8 cellular contexts compared by ENCODE assay signal in the genomic region with DNA sequence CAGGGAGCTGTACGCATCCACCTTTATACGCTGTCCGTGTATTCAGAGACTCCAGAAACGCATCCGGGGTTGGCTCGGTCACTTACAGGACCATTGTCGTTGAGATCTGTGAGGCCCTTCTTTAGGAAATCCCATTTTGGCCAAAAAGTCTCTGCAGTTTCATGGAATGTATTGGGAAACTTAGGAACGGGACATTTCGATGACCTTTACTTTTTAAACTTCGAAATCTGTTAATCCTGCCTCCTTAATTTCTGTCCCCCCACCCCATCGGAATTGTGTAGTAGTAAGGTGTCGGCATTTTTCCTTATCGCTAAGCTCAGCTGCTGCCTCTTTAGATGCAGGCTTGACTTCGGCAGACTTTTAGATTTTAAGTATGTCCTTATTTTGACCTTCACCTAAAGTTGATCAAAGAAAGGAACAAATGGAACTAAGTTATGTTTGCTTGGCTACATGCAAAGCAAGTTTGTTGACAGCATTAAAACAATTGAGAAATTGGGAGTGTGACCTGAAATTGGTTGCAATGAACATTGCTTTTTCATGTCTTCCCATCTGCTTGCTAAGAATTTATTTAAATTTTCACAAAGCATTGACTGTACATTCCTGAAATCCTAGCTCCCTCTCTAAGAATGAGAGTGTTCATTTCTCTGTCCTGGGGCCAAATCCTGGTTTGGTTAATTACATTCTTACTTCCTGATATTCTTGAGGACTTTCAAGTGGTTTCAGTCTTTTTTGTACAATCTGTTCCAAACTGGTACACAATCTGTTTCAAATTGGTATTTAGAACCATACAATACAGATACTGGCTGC. TPM values are rescaled to one million over a fixed set of nuclear protein-coding genes. Genes with fewer than 3 reads are reported as not detected.
DNase-seq lines count a peak whose midpoint lies in the region; ATAC-seq and TF ChIP-seq lines count a peak whose summit lies in the region.

No MANE protein-coding gene starts in this region.

- H3K9me3 ChIP-seq in mononuclear cell (ENCODE audit: low read depth, low read length): peaks cover 6% of the 10 kb centered on the region

- peak overlapping the region; percentile 29; the same call in 1 of the 2 replicates for H3K4me2 ChIP-seq in KMS-11

- no peak overlapping the region for H3K4me3 ChIP-seq in KMS-11 (IDR thresholded peaks at IDR 0.05; ENCODE audit: insufficient read depth, low read depth, low read length)
- peak overlapping the region; percentile 33 for H3K4me3 ChIP-seq in mononuclear cell (ENCODE audit: low read length)

- H3K27ac ChIP-seq in C4-2B (peak overlapping the region; percentile 91), KMS-11 (no peak overlapping the region), cingulate gyrus (ENCODE audit: low read depth, low read length) (peak overlapping the region; percentile 48)

- H2AFZ ChIP-seq in KMS-11 (ENCODE audit: low read depth): peak overlapping the region; percentile 65; the same call in 1 of the 2 replicates

- no peaks in the 10 kb centered on the region for H4K20me1 ChIP-seq in KMS-11 (ENCODE audit: insufficient read depth)

- no peaks in the 10 kb centered on the region for H3K79me2 ChIP-seq in KMS-11 (ENCODE audit: insufficient read depth, low read depth)

- no peaks in the 10 kb centered on the region for H3K36me3 ChIP-seq in KMS-11 (ENCODE audit: insufficient read depth)

- ATAC-seq in HG02642 (IDR thresholded peaks at IDR 0.05; ENCODE audit: poor library complexity, unreplicated experiment) (no peak), GM18519 (IDR thresholded peaks at IDR 0.05; ENCODE audit: low FRiP score, unreplicated experiment) (no peak)
- no peak for ATAC-seq in activated CD4-positive, CD25-positive, alpha-beta regulatory T cell treated with anti-CD3 and anti-CD28 coated beads, Interleukin-2, amount 50 U/mL, for 24 hours

- TF ChIP-seq CTCF in C4-2B (conservative IDR thresholded peaks at IDR 0.05) (no peak), KMS-11 (conservative IDR thresholded peaks at IDR 0.05; ENCODE audit: low read depth, low read length) (no peak)

- peaks cover 17% of the 10 kb centered on the region for H3K4me1 ChIP-seq in KMS-11 (ENCODE audit: low read depth, poor library complexity, severe bottlenecking)
- peaks cover 19% of the 10 kb centered on the region for H3K4me1 ChIP-seq in mononuclear cell (ENCODE audit: insufficient read depth, low read length)

- no peak overlapping the region for H3K9ac ChIP-seq in KMS-11

- H3K27me3 ChIP-seq in KMS-11 (ENCODE audit: insufficient read depth, low read depth) (peaks cover 12% of the 10 kb centered on the region; the same call in 1 of the 2 replicates), mononuclear cell (ENCODE audit: insufficient read depth, low read length) (peaks cover 52% of the 10 kb centered on the region)

- DNase-seq in islet precursor cell: no peak

RNA-seq across cellular contexts. Expression of gene RAPH1, which starts 0.9 kb away (rescaled TPM):
- 2.8 TPM for total RNA-seq in mononuclear cell
